ENCODE assay signal across 1 cellular context in the genomic region with DNA sequence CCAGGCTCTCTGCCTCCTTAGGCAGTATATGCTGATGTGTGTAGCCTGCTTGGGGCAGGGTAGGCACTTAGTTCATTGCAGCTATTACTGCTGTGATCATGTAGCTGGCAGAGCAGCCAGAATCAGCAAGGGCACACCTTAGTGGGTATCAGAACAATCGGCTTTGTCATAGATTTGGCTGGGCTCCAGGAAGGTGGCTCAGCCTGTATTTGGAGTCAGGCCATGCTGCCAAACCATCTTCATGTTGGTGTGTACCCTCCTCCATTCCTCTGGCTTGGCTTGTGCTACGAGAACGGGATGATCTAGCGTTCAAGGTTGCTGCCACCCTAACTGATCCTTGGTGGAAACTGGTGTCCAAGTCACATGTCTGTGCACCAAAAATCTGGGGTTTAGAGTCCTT.
TF ChIP-seq lines count a peak whose summit lies in the region.

No MANE protein-coding gene starts in this region.

TF ChIP-seq in K562, 482 proteins besides CTCF, POLR2A, EP300 and RAD21:
- TF ChIP-seq BCLAF1 (IDR thresholded peaks at IDR 0.05; ENCODE audit: borderline replicate concordance in 1 of 2, control insufficient read depth in 1 of 2, low read depth in 2 of 2, low read length in 1 of 2) (no peak), NFIC (IDR thresholded peaks at IDR 0.05) (peak; percentile 44; the same call in 1 of the 2 replicates)
